Comparison of ENCODE assay signal across 3 cellular contexts in the genomic region with DNA sequence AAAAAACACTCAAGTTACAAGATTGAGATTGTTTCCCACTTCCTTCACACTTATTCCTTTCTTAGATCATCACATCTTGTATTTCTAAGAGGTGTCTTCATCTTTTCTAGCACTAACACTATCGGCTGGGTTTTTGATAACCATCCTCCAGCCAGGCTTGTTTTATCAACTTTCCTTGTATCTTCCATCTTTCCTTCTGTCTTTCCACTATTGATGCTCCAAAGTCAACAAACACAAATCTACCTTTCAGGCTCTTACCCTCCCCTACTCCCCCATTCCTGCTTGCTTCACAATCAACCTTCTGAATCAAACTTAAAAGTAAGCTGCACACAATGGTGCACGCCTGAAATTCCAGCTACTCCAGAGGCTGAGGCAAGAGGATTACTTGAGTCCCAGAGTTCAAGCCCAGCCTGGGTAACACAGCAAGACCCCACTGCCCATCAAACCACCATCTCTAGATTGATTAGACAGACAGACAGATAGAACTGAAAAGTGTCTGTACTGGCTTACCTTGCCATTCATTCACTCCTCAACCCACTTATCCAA.
TF ChIP-seq lines count a peak whose summit lies in the region.

No MANE protein-coding gene starts in this region.

TF ChIP-seq in SK-N-SH, 30 proteins besides CTCF, POLR2A, EP300 and RAD21:
- TF ChIP-seq FOXM1 (IDR thresholded peaks at IDR 0.05; ENCODE audit: low read depth) (no peak), EZH2phosphoT487 (IDR thresholded peaks at IDR 0.05; ENCODE audit: borderline replicate concordance, low read depth) (no peak), TCF12 (IDR thresholded peaks at IDR 0.05) (no peak), FOSL2 (IDR thresholded peaks at IDR 0.05; ENCODE audit: borderline replicate concordance, low read depth) (no peak), TEAD4 (IDR thresholded peaks at IDR 0.05; ENCODE audit: borderline replicate concordance, insufficient read depth) (no peak), CHD2 (IDR thresholded peaks at IDR 0.05; ENCODE audit: low read length, partially characterized antibody) (no peak), NFIC (IDR thresholded peaks at IDR 0.05; ENCODE audit: borderline replicate concordance) (no peak), ZBTB33 (IDR thresholded peaks at IDR 0.05; ENCODE audit: borderline replicate concordance, low read depth) (no peak)
- TF ChIP-seq, protein P1, sequence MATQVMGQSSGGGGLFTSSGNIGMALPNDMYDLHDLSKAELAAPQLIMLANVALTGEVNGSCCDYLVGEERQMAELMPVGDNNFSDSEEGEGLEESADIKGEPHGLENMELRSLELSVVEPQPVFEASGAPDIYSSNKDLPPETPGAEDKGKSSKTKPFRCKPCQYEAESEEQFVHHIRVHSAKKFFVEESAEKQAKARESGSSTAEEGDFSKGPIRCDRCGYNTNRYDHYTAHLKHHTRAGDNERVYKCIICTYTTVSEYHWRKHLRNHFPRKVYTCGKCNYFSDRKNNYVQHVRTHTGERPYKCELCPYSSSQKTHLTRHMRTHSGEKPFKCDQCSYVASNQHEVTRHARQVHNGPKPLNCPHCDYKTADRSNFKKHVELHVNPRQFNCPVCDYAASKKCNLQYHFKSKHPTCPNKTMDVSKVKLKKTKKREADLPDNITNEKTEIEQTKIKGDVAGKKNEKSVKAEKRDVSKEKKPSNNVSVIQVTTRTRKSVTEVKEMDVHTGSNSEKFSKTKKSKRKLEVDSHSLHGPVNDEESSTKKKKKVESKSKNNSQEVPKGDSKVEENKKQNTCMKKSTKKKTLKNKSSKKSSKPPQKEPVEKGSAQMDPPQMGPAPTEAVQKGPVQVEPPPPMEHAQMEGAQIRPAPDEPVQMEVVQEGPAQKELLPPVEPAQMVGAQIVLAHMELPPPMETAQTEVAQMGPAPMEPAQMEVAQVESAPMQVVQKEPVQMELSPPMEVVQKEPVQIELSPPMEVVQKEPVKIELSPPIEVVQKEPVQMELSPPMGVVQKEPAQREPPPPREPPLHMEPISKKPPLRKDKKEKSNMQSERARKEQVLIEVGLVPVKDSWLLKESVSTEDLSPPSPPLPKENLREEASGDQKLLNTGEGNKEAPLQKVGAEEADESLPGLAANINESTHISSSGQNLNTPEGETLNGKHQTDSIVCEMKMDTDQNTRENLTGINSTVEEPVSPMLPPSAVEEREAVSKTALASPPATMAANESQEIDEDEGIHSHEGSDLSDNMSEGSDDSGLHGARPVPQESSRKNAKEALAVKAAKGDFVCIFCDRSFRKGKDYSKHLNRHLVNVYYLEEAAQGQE (IDR thresholded peaks at IDR 0.05; ENCODE audit: low read depth, low read length) = no peak

TF ChIP-seq in SK-N-SH treated with all-trans-retinoic acid at 6 μM for 48 hours, 23 proteins besides CTCF, POLR2A, EP300 and RAD21:
- TF ChIP-seq ZFP3 (CRISPR knock-in tag; IDR thresholded peaks at IDR 0.05) (no peak), TCF4 (CRISPR knock-in tag; IDR thresholded peaks at IDR 0.05; ENCODE audit: borderline replicate concordance) (no peak), RARB (CRISPR knock-in tag; IDR thresholded peaks at IDR 0.05) (no peak), TOX (CRISPR knock-in tag; IDR thresholded peaks at IDR 0.05; ENCODE audit: borderline replicate concordance) (no peak), ZNF8 (CRISPR knock-in tag; IDR thresholded peaks at IDR 0.05) (no peak), PATZ1 (CRISPR knock-in tag; IDR thresholded peaks at IDR 0.05; ENCODE audit: borderline replicate concordance) (no peak), CSRNP3 (CRISPR knock-in tag; IDR thresholded peaks at IDR 0.05) (no peak), ISL1 (CRISPR knock-in tag; IDR thresholded peaks at IDR 0.05) (no peak), POU6F1 (CRISPR knock-in tag; IDR thresholded peaks at IDR 0.05; ENCODE audit: borderline replicate concordance, low read depth) (no peak), ZC3H10 (CRISPR knock-in tag; IDR thresholded peaks at IDR 0.05) (no peak), OSR1 (CRISPR knock-in tag; IDR thresholded peaks at IDR 0.05) (no peak), ZNF565 (CRISPR knock-in tag; conservative IDR thresholded peaks at IDR 0.05; ENCODE audit: low read depth) (no peak), ZFP30 (CRISPR knock-in tag; IDR thresholded peaks at IDR 0.05) (no peak), ARNTL (CRISPR knock-in tag; IDR thresholded peaks at IDR 0.05; ENCODE audit: borderline replicate concordance, low read depth) (no peak), CSDC2 (CRISPR knock-in tag; IDR thresholded peaks at IDR 0.05) (no peak), PPARA (CRISPR knock-in tag; IDR thresholded peaks at IDR 0.05; ENCODE audit: borderline replicate concordance) (no peak), SNAI2 (CRISPR knock-in tag; IDR thresholded peaks at IDR 0.05) (no peak)
- TF ChIP-seq, protein P2, sequence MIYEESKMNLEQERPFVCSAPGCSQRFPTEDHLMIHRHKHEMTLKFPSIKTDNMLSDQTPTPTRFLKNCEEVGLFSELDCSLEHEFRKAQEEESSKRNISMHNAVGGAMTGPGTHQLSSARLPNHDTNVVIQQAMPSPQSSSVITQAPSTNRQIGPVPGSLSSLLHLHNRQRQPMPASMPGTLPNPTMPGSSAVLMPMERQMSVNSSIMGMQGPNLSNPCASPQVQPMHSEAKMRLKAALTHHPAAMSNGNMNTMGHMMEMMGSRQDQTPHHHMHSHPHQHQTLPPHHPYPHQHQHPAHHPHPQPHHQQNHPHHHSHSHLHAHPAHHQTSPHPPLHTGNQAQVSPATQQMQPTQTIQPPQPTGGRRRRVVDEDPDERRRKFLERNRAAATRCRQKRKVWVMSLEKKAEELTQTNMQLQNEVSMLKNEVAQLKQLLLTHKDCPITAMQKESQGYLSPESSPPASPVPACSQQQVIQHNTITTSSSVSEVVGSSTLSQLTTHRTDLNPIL (CRISPR knock-in tag; IDR thresholded peaks at IDR 0.05; ENCODE audit: low read depth) = no peak

TF ChIP-seq in IMR-90, 13 proteins besides CTCF, POLR2A, EP300 and RAD21:
- TF ChIP-seq CHD1 (IDR thresholded peaks at IDR 0.05; ENCODE audit: low read depth, low read length) = no peak
- TF ChIP-seq CEBPB (IDR thresholded peaks at IDR 0.05; ENCODE audit: low read depth, low read length) = no peak
- no peak for TF ChIP-seq BHLHE40 (IDR thresholded peaks at IDR 0.05; ENCODE audit: low read depth, low read length)
- TF ChIP-seq MXI1 (IDR thresholded peaks at IDR 0.05; ENCODE audit: borderline replicate concordance, low read depth, low read length) = no peak
- TF ChIP-seq, protein P3, sequence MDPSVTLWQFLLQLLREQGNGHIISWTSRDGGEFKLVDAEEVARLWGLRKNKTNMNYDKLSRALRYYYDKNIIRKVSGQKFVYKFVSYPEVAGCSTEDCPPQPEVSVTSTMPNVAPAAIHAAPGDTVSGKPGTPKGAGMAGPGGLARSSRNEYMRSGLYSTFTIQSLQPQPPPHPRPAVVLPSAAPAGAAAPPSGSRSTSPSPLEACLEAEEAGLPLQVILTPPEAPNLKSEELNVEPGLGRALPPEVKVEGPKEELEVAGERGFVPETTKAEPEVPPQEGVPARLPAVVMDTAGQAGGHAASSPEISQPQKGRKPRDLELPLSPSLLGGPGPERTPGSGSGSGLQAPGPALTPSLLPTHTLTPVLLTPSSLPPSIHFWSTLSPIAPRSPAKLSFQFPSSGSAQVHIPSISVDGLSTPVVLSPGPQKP (IDR thresholded peaks at IDR 0.05; ENCODE audit: borderline replicate concordance, low read depth, low read length) = no peak
